9 cellular contexts compared by ENCODE assay signal in the genomic region with DNA sequence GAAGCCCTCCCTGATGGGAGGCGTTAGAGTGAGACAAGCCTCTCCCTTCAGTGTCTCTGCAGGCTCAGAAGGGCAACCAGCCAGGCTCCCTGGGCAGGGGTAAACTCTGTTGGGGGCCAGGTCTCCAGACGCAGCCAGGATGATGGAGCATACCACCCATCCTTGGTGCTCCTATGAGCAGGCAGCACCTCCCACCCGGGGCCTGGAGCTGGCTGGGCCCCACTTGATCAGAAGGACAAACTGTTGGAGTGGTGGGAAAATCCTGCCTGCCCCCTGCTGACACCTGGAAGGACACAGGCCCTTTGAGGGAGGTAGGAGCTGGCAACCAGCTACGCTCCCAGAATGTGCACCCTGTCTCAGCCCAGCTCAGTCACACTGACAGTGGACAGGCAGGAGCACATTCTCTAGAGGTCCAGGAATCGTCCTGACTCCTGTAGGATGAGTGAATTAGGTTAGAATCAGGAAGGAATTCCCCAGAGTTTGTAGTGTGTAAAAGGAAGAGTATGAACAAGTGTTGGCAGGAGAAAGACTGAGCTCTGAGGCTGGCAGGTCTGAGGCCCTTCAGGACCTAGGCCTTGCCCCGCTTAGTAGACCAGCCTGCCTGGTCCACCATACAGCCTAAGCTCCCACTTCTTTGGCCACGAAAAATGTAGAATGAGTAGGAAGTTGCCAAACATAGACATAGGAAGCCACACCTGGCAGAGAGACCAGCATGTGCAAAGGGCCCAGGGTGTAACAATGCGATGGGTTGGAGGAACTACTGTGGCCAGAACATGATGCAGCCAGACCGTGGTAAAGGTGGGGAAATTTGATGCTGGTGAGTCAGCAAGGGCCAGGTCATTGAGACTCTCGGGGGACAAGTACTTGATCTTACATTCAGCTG. TPM values are rescaled to one million over a fixed set of nuclear protein-coding genes. Genes with fewer than 3 reads are reported as not detected.
A peak's percentile ranks its signal among the peaks of the same experiment; 100 is the strongest.
DNase-seq lines count a peak whose midpoint lies in the region; ATAC-seq and TF ChIP-seq lines count a peak whose summit lies in the region.
"Had no signal": no experiment of that assay in that cellular context is flagged by ENCODE, and none has a peak within 500 bp of the region (broad histone marks: within the 10 kb centered on the region; RNA-seq: fewer than 3 reads in every experiment).

No MANE protein-coding gene starts in this region.

- peak overlapping the region; percentile 41 for H3K27ac ChIP-seq in mesodermal cell (ENCODE audit: low read depth, low read length, severe bottlenecking)
- H3K27ac ChIP-seq in uterus, result peak overlapping the region; percentile 93 to 98
- H3K27ac ChIP-seq in substantia nigra (ENCODE audit: low read depth, low read length, poor library complexity, severe bottlenecking), result no peak overlapping the region

- H3K9me3 ChIP-seq in mesodermal cell (ENCODE audit: control insufficient read depth, low read length), result no peaks in the 10 kb centered on the region
- no peaks in the 10 kb centered on the region for H3K9me3 ChIP-seq in uterus

- H3K4me3 Mint-ChIP-seq in WTC11, result no peak overlapping the region

- no peaks in the 10 kb centered on the region for H3K27me3 ChIP-seq in uterus

- 85 to 91% methylated on average over 6 to 9 of the region's 10 CpGs for WGBS in mesodermal cell (ENCODE audit: insufficient coverage in 2 of 2), 2 experiments

- DNase-seq in Right ventricle myocardium inferior (ENCODE audit: missing footprints) (peak; percentile 22), cardiac septum (ENCODE audit: low spot score) (no peak), astrocyte of the spinal cord (ENCODE audit: low read depth, low spot score) (peak; percentile 42), uterus (no peak), WTC11 (ENCODE audit: low spot score) (no peak), substantia nigra (lab: John Stamatoyannopoulos, UW) (no peak), NCI-H128 (lab: John Stamatoyannopoulos, UW; ENCODE audit: unreplicated experiment) (no peak)
- DNase-seq: NCI-H748 treated with DMSO at 0.1 percent for 48 hours had no signal

- H3K27me3 Mint-ChIP-seq in WTC11 (ENCODE audit: low read depth), result peaks cover 40% of the 10 kb centered on the region

- no peaks in the 10 kb centered on the region for H3K9me3 Mint-ChIP-seq in WTC11

- H3K27ac Mint-ChIP-seq in WTC11, result no peak overlapping the region

- POLR2A ChIA-PET in WTC11 (lab: Charles Lee), result interaction anchor here (0.7 kb wide), 1 partner anchor 17 kb away, joined by 3 read pairs; no protein-coding TSS in a partner anchor

- intact Hi-C loops in Right ventricle myocardium inferior (cut with DNase I) (no loop called here), cardiac septum (cut with DNase I) (no loop called here), uterus (cut with DNase I; ENCODE audit: low total_unique reads) (no loop called here)

- CTCF ChIA-PET in WTC11 (lab: Charles Lee), result interaction anchor here (1.2 to 4.0 kb wide), 8 partner anchors 8 to 38 kb away, joined by 3 to 27 read pairs (median 8); no protein-coding TSS in a partner anchor

- TF ChIP-seq POLR2A in uterus (IDR thresholded peaks at IDR 0.05), result no peak

- peaks cover 45% of the 10 kb centered on the region for H3K4me1 Mint-ChIP-seq in WTC11

- ATAC-seq in Right ventricle myocardium inferior (no peak), WTC11 (no peak)

- in situ Hi-C loops in astrocyte of the spinal cord (cut with HindIII; ENCODE audit: low sequenced_read_pairs), result no loop called here

- TF ChIP-seq CTCF in astrocyte of the spinal cord (IDR thresholded peaks at IDR 0.05; ENCODE audit: low read depth, low read length), result no peak
- TF ChIP-seq CTCF in uterus (IDR thresholded peaks at IDR 0.05), result no peak
- no peak for TF ChIP-seq CTCF in WTC11 (IDR thresholded peaks at IDR 0.05)

- H3K4me3 ChIP-seq in astrocyte of the spinal cord (ENCODE audit: low read depth, low read length) (no peak overlapping the region), mesodermal cell (ENCODE audit: extremely low read depth, insufficient read depth, low read length, poor library complexity, severe bottlenecking) (no peak overlapping the region), uterus (no peak overlapping the region)

- H3K4me1 ChIP-seq in mesodermal cell (ENCODE audit: control insufficient read depth, insufficient read depth, low read length, poor library complexity, severe bottlenecking), result peaks cover 83% of the 10 kb centered on the region
- peaks cover 30 to 59% of the 10 kb centered on the region in 2 donors for H3K4me1 ChIP-seq in uterus

- H3K36me3 Mint-ChIP-seq in WTC11, result no peaks in the 10 kb centered on the region

- H3K36me3 ChIP-seq in mesodermal cell (ENCODE audit: control insufficient read depth, insufficient read depth, low read length) (peaks cover 14% of the 10 kb centered on the region), uterus (no peaks in the 10 kb centered on the region)

TF ChIP-seq in WTC11, 78 proteins besides CTCF, POLR2A, EP300 and RAD21:
- no peak for TF ChIP-seq ZNF121 (CRISPR knock-in tag; IDR thresholded peaks at IDR 0.05)
- TF ChIP-seq, protein P1, sequence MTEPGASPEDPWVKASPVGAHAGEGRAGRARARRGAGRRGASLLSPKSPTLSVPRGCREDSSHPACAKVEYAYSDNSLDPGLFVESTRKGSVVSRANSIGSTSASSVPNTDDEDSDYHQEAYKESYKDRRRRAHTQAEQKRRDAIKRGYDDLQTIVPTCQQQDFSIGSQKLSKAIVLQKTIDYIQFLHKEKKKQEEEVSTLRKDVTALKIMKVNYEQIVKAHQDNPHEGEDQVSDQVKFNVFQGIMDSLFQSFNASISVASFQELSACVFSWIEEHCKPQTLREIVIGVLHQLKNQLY (CRISPR knock-in tag; IDR thresholded peaks at IDR 0.05), result no peak

RNA-seq across cellular contexts. Expression of gene ARHGEF17, which starts 19.1 kb away (rescaled TPM):
- total RNA-seq in Right ventricle myocardium inferior, result 57.1 TPM
- 82.6 TPM for total RNA-seq in cardiac septum
- 83.9 TPM for polyA plus RNA-seq in mesodermal cell (2013, experiment 1 of 2)
- 71.8 TPM for polyA plus RNA-seq in mesodermal cell (2013, experiment 2 of 2)
- total RNA-seq in uterus, result 100 to 1,000 TPM in 1 of 4 donors, 10 to 100 TPM in 3; 17.9 to 174 (median 58.6) TPM
- 16.5 to 18.2 TPM (median 16.9 TPM) in 3 replicates for total RNA-seq in WTC11 (2021)

RNA-seq across cellular contexts. Expression of gene RELT, which starts 49.0 kb away (rescaled TPM):
- total RNA-seq in Right ventricle myocardium inferior, result 2.3 TPM
- total RNA-seq in cardiac septum, result 3.8 TPM
- polyA plus RNA-seq in mesodermal cell (2013, experiment 1 of 2), result 9.1 TPM
- polyA plus RNA-seq in mesodermal cell (2013, experiment 2 of 2), result 6.0 TPM
- total RNA-seq in uterus, result 1 to 10 TPM in 2 of 4 donors, under 1 TPM in 1, not detected in 1; 0.29 to 5.8 (median 3.3) TPM
- 5.7 to 6.7 TPM (median 5.9 TPM) in 3 replicates for total RNA-seq in WTC11 (2021)

RNA-seq across cellular contexts. Expression of gene P2RY6, which starts 55.0 kb away (rescaled TPM):
- total RNA-seq in Right ventricle myocardium inferior (2.8 TPM), cardiac septum (6.9 TPM), uterus (1 to 10 TPM in 1 of 4 donors, under 1 TPM in 1, not detected in 2; 0.76 to 1.0 TPM), WTC11 (2021) (0.11 to 0.16 TPM in 2 of 3 replicates, not detected in the other)
- 2.8 TPM for polyA plus RNA-seq in mesodermal cell (2013, experiment 1 of 2)
- 3.0 TPM for polyA plus RNA-seq in mesodermal cell (2013, experiment 2 of 2)

Comparison
In these comparisons a context has a peak if more than half of its experiments do, and no peak if none do; other contexts are left out.
1. DNase-seq: peak in Right ventricle myocardium inferior (single experiment) and astrocyte of the spinal cord (single experiment); none in cardiac septum (single experiment), uterus (0 of 2), WTC11 (single experiment), substantia nigra (0 of 49) and NCI-H128 (single experiment).